Comparison of ENCODE assay signal across 12 cellular contexts in the genomic region with DNA sequence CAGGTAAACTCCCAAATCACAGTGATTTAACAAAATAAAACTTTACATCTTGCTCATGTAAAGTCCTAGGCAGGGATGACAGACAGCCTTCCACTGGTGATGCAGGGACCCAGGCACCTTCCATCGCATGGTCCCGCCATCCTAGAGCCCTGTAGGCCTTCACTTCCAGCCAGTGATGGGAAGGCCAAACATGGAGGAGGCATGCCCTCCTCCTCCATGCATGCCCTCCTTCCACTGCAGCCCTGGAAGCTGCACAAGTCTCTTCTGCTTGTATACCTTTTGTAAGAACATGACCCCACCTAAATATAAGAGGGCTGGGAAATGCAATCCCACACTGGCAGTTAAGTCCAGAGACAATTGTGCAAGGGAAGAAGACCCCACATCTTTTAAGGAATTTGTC. TPM values are rescaled to one million over a fixed set of nuclear protein-coding genes. Genes with fewer than 3 reads are reported as not detected.
DNase-seq lines count a peak whose midpoint lies in the region; ATAC-seq, FAIRE-seq and TF ChIP-seq lines count a peak whose summit lies in the region.
"Not testable (repeated sequence)": the region's sequence is repeated elsewhere in the genome, so short reads cannot be mapped to it uniquely, and the experiment has no call there.
"Had no signal": no experiment of that assay in that cellular context is flagged by ENCODE, and none has a peak within 500 bp of the region (broad histone marks: within the 10 kb centered on the region; RNA-seq: fewer than 3 reads in every experiment).

No MANE protein-coding gene starts in this region.

- not testable (repeated sequence) for H3K27ac ChIP-seq in A549; K562 (ENCODE audit: extremely low read depth, low read depth, low read length)

- peak; percentile 82 for FAIRE-seq in A549 (lab: Jason Lieb, UNC)
- peak; percentile 9 for FAIRE-seq in GM12892 (lab: Jason Lieb, UNC)
- not testable (repeated sequence) for FAIRE-seq in K562 (lab: Jason Lieb, UNC)

- not testable (repeated sequence) for H3K9me3 Mint-ChIP-seq in WTC11

- intact Hi-C loops in K562 (cut with micrococcal nuclease); cardiac septum (cut with DNase I): not testable (repeated sequence)

- not testable (repeated sequence) for TF ChIP-seq CTCF in A549 (IDR thresholded peaks at IDR 0.05); WTC11 (IDR thresholded peaks at IDR 0.05); K562 (IDR thresholded peaks at IDR 0.05 in 2 of 3, conservative IDR thresholded peaks at IDR 0.05 in 1 of 3; ENCODE audit: insufficient read depth in 2 of 3, low read depth in 1 of 3, low read length in 3 of 3)

- H3K27me3 ChIP-seq in K562 (ENCODE audit: control insufficient read depth in 2 of 2, insufficient read depth in 2 of 2, low read length in 2 of 2): not testable (repeated sequence)

- not testable (repeated sequence) for TF ChIP-seq RAD21 in A549 (conservative IDR thresholded peaks at IDR 0.05 in 1 of 2, IDR thresholded peaks at IDR 0.05 in 1 of 2); K562 (CRISPR knock-in tag; conservative IDR thresholded peaks at IDR 0.05 in 1 of 2, IDR thresholded peaks at IDR 0.05 in 1 of 2)

- CTCF ChIA-PET in A549 (lab: Yijun Ruan, JAX); WTC11 (lab: Charles Lee); K562 (lab: Yijun Ruan, JAX; ENCODE audit: low intra/inter-chr PET ratio): not testable (repeated sequence)

- POLR2A ChIA-PET in A549 (lab: Yijun Ruan, JAX); WTC11 (lab: Charles Lee); K562 (lab: Yijun Ruan, JAX): not testable (repeated sequence)

- in situ Hi-C loops in K562 (cut with MboI): not testable (repeated sequence)

- not testable (repeated sequence) for H3K9me3 ChIP-seq in A549; K562 (replicated peaks; ENCODE audit: control insufficient read depth, insufficient read depth, low read depth, low read length)

- not testable (repeated sequence) for H3K4me3 ChIP-seq in A549, K562

- not testable (repeated sequence) for H3K79me2 ChIP-seq in K562 (ENCODE audit: control insufficient read depth, insufficient read depth, low read length)

- not testable (repeated sequence) for TF ChIP-seq EP300 in A549 (IDR thresholded peaks at IDR 0.05); K562 (IDR thresholded peaks at IDR 0.05; ENCODE audit: low read length)

- no CpG with 5 or more reads among the region's 2 CpGs for WGBS in A549 (ENCODE audit: missing lambda C conversion rate)
- no CpG with 5 or more reads among the region's 2 CpGs for WGBS in K562 (ENCODE audit: insufficient coverage, low coverage, missing lambda C conversion rate)

- not testable (repeated sequence) for H3K4me1 Mint-ChIP-seq in WTC11

- not testable (repeated sequence) for TF ChIP-seq POLR2A in A549 (IDR thresholded peaks at IDR 0.05; ENCODE audit: low read length); GM12892 (IDR thresholded peaks at IDR 0.05; ENCODE audit: low read depth, low read length); K562 (conservative IDR thresholded peaks at IDR 0.05)

- H3K4me1 ChIP-seq in A549; K562 (replicated peaks in 1 of 2; ENCODE audit: control insufficient read depth in 2 of 2, insufficient read depth in 2 of 2, low read length in 2 of 2): not testable (repeated sequence)

- H3K36me3 ChIP-seq in K562 (ENCODE audit: control insufficient read depth, insufficient read depth, low read length): not testable (repeated sequence)

- H3K27me3 Mint-ChIP-seq in WTC11 (ENCODE audit: low read depth): not testable (repeated sequence)

- not testable (repeated sequence) for H2AFZ ChIP-seq in K562 (ENCODE audit: low read depth, low read length)

- H3K9ac ChIP-seq in K562 (ENCODE audit: insufficient read depth in 1 of 2, low read depth in 2 of 2, low read length in 2 of 2): not testable (repeated sequence)

- not testable (repeated sequence) for BruUV-seq in K562 (replicated peaks; lab: Mats Ljungman, UMichigan)

- not testable (repeated sequence) for H3K27ac Mint-ChIP-seq in WTC11

- not testable (repeated sequence) for H3K4me2 ChIP-seq in A549; K562 (ENCODE audit: insufficient read depth, low read length)

- not testable (repeated sequence) for H3K36me3 Mint-ChIP-seq in WTC11

- not testable (repeated sequence) for H3K9me1 ChIP-seq in K562 (ENCODE audit: control insufficient read depth, insufficient read depth, low read length)

- H3K4me3 Mint-ChIP-seq in WTC11: not testable (repeated sequence)

- not testable (repeated sequence) for DNase-seq in A549 (ENCODE audit: low read depth in 1 of 2, low spot score in 1 of 2); GM12892 (ENCODE audit: insufficient read length); WTC11 (ENCODE audit: low spot score); K562 (ENCODE audit: extremely low read depth in 1 of 4, low spot score in 3 of 4)
- DNase-seq in cardiac septum (ENCODE audit: low spot score): peak; percentile 44

- peak in 1 of 2 experiments; percentile 29; a peak in 1 of 6 replicates for ATAC-seq in A549
- ATAC-seq in WTC11: peak; percentile 82
- 0 out of 3 replicates have a peak, but pooled peaks have one; percentile 21 for ATAC-seq in K562

- not testable (repeated sequence) for H4K20me1 ChIP-seq in K562 (replicated peaks; ENCODE audit: control insufficient read depth, insufficient read depth, low read length)

RNA-seq across cellular contexts. Expression of gene OR2A1, which starts 2.5 kb away (rescaled TPM):
- polyA plus RNA-seq in A549 (2011; rRNA removed) (not detected in 2 replicates), A549 (2017; fragmentation: RNase III; extraction: RNeasy Plus Mini Kit Qiagen cat#74134 plus additional on column Dnase treatment) (not detected in 3 replicates), K562 (2011; rRNA removed) (not detected in 2 replicates), K562 (2014; fragmentation: Illumina TruSeq; extraction: Trizol) (not detected in 2 replicates), K562 (2014; fragmentation: Nextera tagmentation; extraction: Ambion mirVana) (not detected), K562 (2014; rRNA removed) (not detected in 2 replicates)
- not detected in 2 replicates for polyA plus RNA-seq in A549 (2012; cell fraction: cytosol; rRNA removed)
- not detected in 2 replicates for polyA plus RNA-seq in A549 (2012; cell fraction: nucleus; rRNA removed)
- polyA minus RNA-seq in A549 (2011; rRNA and poly(A)+ RNA removed): 0.04 TPM in 1 of 2 replicates, not detected in the other
- polyA plus RNA-seq in GM12892 (2012; ENCODE audit: missing spikeins): 0.08 TPM
- total RNA-seq in WTC11 (2021) (0.15 to 0.27 TPM in 2 of 3 replicates, not detected in the other), K562 (2014; rRNA removed) (not detected in 2 replicates), K562 (2014; rRNA removed; fragmentation: Illumina TruSeq; extraction: Trizol) (not detected in 2 replicates), K562 (2015; rRNA removed; fragmentation: Illumina TruSeq; extraction: Trizol) (not detected in 2 replicates), K562 (2021) (not detected in 2 replicates), cardiac septum (0.19 TPM)
- not detected in 2 replicates for total RNA-seq in K562 (2011; cell fraction: chromatin; rRNA removed; ENCODE audit: low replicate concordance)
- not detected in 2 replicates for total RNA-seq in K562 (2011; cell fraction: nucleolus; rRNA removed)
- total RNA-seq in K562 (2011; cell fraction: nucleoplasm; rRNA removed): not detected in 2 replicates
- polyA plus RNA-seq in K562 (2011; cell fraction: cytosol; rRNA removed): not detected in 2 replicates
- not detected in 2 replicates for polyA plus RNA-seq in K562 (2011; cell fraction: nucleus; rRNA removed)
- 0.01 TPM in 1 of 2 replicates, not detected in the other for polyA plus RNA-seq in K562 (2012)
- not detected in 2 replicates for polyA minus RNA-seq in K562 (2011; rRNA and poly(A)+ RNA removed)
- not detected in 2 replicates for polyA minus RNA-seq in K562 (2011; cell fraction: cytosol; rRNA and poly(A)+ RNA removed)
- polyA minus RNA-seq in K562 (2011; cell fraction: nucleus; rRNA and poly(A)+ RNA removed): not detected in 2 replicates
- total RNA-seq: A172; CD4-positive, alpha-beta memory T cell; CD4-positive, CD25-positive, alpha-beta regulatory T cell; CD8-positive, alpha-beta memory T cell; G401 had no signal
- polyA plus RNA-seq: AG04450; CD14-positive monocyte; CD8-positive, alpha-beta memory T cell had no signal

RNA-seq across cellular contexts. Expression of gene CTAGE8, which starts 40.6 kb away (rescaled TPM):
- polyA plus RNA-seq in A549 (2011; rRNA removed): 0.06 TPM in 1 of 2 replicates, not detected in the other
- polyA plus RNA-seq in A549 (2012; cell fraction: cytosol; rRNA removed): not detected in 2 replicates
- not detected in 2 replicates for polyA plus RNA-seq in A549 (2012; cell fraction: nucleus; rRNA removed)
- not detected in 3 replicates for polyA plus RNA-seq in A549 (2017; fragmentation: RNase III; extraction: RNeasy Plus Mini Kit Qiagen cat#74134 plus additional on column Dnase treatment)
- not detected in 2 replicates for polyA minus RNA-seq in A549 (2011; rRNA and poly(A)+ RNA removed)
- polyA plus RNA-seq in GM12892 (2012; ENCODE audit: missing spikeins): not detected
- total RNA-seq in WTC11 (2021): 5.6 to 8.4 TPM (median 7.9 TPM) in 3 replicates
- total RNA-seq in K562 (2011; cell fraction: chromatin; rRNA removed; ENCODE audit: low replicate concordance): not detected in 2 replicates
- total RNA-seq in K562 (2011; cell fraction: nucleolus; rRNA removed): not detected in 2 replicates
- not detected in 2 replicates for total RNA-seq in K562 (2011; cell fraction: nucleoplasm; rRNA removed)
- total RNA-seq in K562 (2014; rRNA removed): not detected in 2 replicates
- total RNA-seq in K562 (2014; rRNA removed; fragmentation: Illumina TruSeq; extraction: Trizol): not detected in 2 replicates
- total RNA-seq in K562 (2015; rRNA removed; fragmentation: Illumina TruSeq; extraction: Trizol): 0.04 TPM in 1 of 2 replicates, not detected in the other
- 0.11 TPM in 1 of 2 replicates, not detected in the other for total RNA-seq in K562 (2021)
- 0.04 TPM in 1 of 2 replicates, not detected in the other for polyA plus RNA-seq in K562 (2011; rRNA removed)
- polyA plus RNA-seq in K562 (2011; cell fraction: cytosol; rRNA removed): 0.04 and 0.09 TPM in 2 replicates
- 0.38 and 0.61 TPM in 2 replicates for polyA plus RNA-seq in K562 (2011; cell fraction: nucleus; rRNA removed)
- 0.05 and 0.17 TPM in 2 replicates for polyA plus RNA-seq in K562 (2012)
- not detected in 2 replicates for polyA plus RNA-seq in K562 (2014; fragmentation: Illumina TruSeq; extraction: Trizol)
- polyA plus RNA-seq in K562 (2014; fragmentation: Nextera tagmentation; extraction: Ambion mirVana): not detected
- polyA plus RNA-seq in K562 (2014; rRNA removed): not detected in 2 replicates
- 0.14 and 0.24 TPM in 2 replicates for polyA minus RNA-seq in K562 (2011; rRNA and poly(A)+ RNA removed)
- polyA minus RNA-seq in K562 (2011; cell fraction: cytosol; rRNA and poly(A)+ RNA removed): not detected in 2 replicates
- polyA minus RNA-seq in K562 (2011; cell fraction: nucleus; rRNA and poly(A)+ RNA removed): 0.44 TPM in 1 of 2 replicates, not detected in the other
- not detected for total RNA-seq in cardiac septum
- total RNA-seq: A172; CD4-positive, CD25-positive, alpha-beta regulatory T cell; G401 had no signal
- polyA plus RNA-seq: CD14-positive monocyte had no signal

RNA-seq across cellular contexts. Expression of gene OR2A7, which starts 45.1 kb away (rescaled TPM):
- polyA plus RNA-seq in A549 (2011; rRNA removed) (not detected in 2 replicates), A549 (2017; fragmentation: RNase III; extraction: RNeasy Plus Mini Kit Qiagen cat#74134 plus additional on column Dnase treatment) (not detected in 3 replicates), K562 (2011; rRNA removed) (0.06 and 0.08 TPM in 2 replicates), K562 (2014; fragmentation: Illumina TruSeq; extraction: Trizol) (not detected in 2 replicates), K562 (2014; fragmentation: Nextera tagmentation; extraction: Ambion mirVana) (under 1 TPM; 0.03 to 0.10 TPM), K562 (2014; rRNA removed) (not detected in 2 replicates)
- polyA plus RNA-seq in A549 (2012; cell fraction: cytosol; rRNA removed): not detected in 2 replicates
- polyA plus RNA-seq in A549 (2012; cell fraction: nucleus; rRNA removed): not detected in 2 replicates
- not detected in 2 replicates for polyA minus RNA-seq in A549 (2011; rRNA and poly(A)+ RNA removed)
- not detected for polyA plus RNA-seq in GM12892 (2012; ENCODE audit: missing spikeins)
- total RNA-seq in WTC11 (2021) (6.3 to 9.9 TPM (median 9.4 TPM) in 3 replicates), K562 (2014; rRNA removed) (not detected in 2 replicates), K562 (2014; rRNA removed; fragmentation: Illumina TruSeq; extraction: Trizol) (not detected in 2 replicates), K562 (2015; rRNA removed; fragmentation: Illumina TruSeq; extraction: Trizol) (not detected in 2 replicates), K562 (2021) (not detected in 2 replicates), cardiac septum (not detected)
- not detected in 2 replicates for total RNA-seq in K562 (2011; cell fraction: chromatin; rRNA removed; ENCODE audit: low replicate concordance)
- not detected in 2 replicates for total RNA-seq in K562 (2011; cell fraction: nucleolus; rRNA removed)
- total RNA-seq in K562 (2011; cell fraction: nucleoplasm; rRNA removed): not detected in 2 replicates
- 0.24 TPM in 1 of 2 replicates, not detected in the other for polyA plus RNA-seq in K562 (2011; cell fraction: cytosol; rRNA removed)
- 0.07 TPM in 1 of 2 replicates, not detected in the other for polyA plus RNA-seq in K562 (2011; cell fraction: nucleus; rRNA removed)
- polyA plus RNA-seq in K562 (2012): 0.11 and 0.18 TPM in 2 replicates
- not detected in 2 replicates for polyA minus RNA-seq in K562 (2011; rRNA and poly(A)+ RNA removed)
- not detected in 2 replicates for polyA minus RNA-seq in K562 (2011; cell fraction: cytosol; rRNA and poly(A)+ RNA removed)
- not detected in 2 replicates for polyA minus RNA-seq in K562 (2011; cell fraction: nucleus; rRNA and poly(A)+ RNA removed)
- total RNA-seq: A172, G401 had no signal
- polyA plus RNA-seq: AG04450, CD14-positive monocyte had no signal

RNA-seq across cellular contexts. Expression of gene ARHGEF5, which starts 45.5 kb away (rescaled TPM):
- polyA plus RNA-seq in A549 (2011; rRNA removed) (2.3 and 2.8 TPM in 2 replicates), A549 (2017; fragmentation: RNase III; extraction: RNeasy Plus Mini Kit Qiagen cat#74134 plus additional on column Dnase treatment) (2.1 to 2.6 TPM (median 2.5 TPM) in 3 replicates), K562 (2011; rRNA removed) (0.26 and 0.34 TPM in 2 replicates), K562 (2014; fragmentation: Illumina TruSeq; extraction: Trizol) (0.10 and 0.12 TPM in 2 replicates), K562 (2014; fragmentation: Nextera tagmentation; extraction: Ambion mirVana) (under 1 TPM in 1 of 2 experiments, not detected in 1; 0.03 TPM), K562 (2014; rRNA removed) (0.03 and 0.12 TPM in 2 replicates)
- 0.91 and 1.1 TPM in 2 replicates for polyA plus RNA-seq in A549 (2012; cell fraction: cytosol; rRNA removed)
- 1.1 and 1.4 TPM in 2 replicates for polyA plus RNA-seq in A549 (2012; cell fraction: nucleus; rRNA removed)
- 6.6 and 7.1 TPM in 2 replicates for polyA minus RNA-seq in A549 (2011; rRNA and poly(A)+ RNA removed)
- polyA plus RNA-seq in GM12892 (2012; ENCODE audit: missing spikeins): 0.28 TPM
- total RNA-seq in WTC11 (2021) (80.1 to 115 TPM (median 104 TPM) in 3 replicates), K562 (2014; rRNA removed) (0.04 and 0.09 TPM in 2 replicates), K562 (2014; rRNA removed; fragmentation: Illumina TruSeq; extraction: Trizol) (0.18 TPM in 1 of 2 replicates, not detected in the other), K562 (2015; rRNA removed; fragmentation: Illumina TruSeq; extraction: Trizol) (0.07 and 0.11 TPM in 2 replicates), K562 (2021) (0.29 and 0.49 TPM in 2 replicates), cardiac septum (0.89 TPM)
- total RNA-seq in K562 (2011; cell fraction: chromatin; rRNA removed; ENCODE audit: low replicate concordance): 0.46 TPM in 1 of 2 replicates, not detected in the other
- total RNA-seq in K562 (2011; cell fraction: nucleolus; rRNA removed): 0.33 TPM in 1 of 2 replicates, not detected in the other
- not detected in 2 replicates for total RNA-seq in K562 (2011; cell fraction: nucleoplasm; rRNA removed)
- 0.31 and 0.75 TPM in 2 replicates for polyA plus RNA-seq in K562 (2011; cell fraction: cytosol; rRNA removed)
- polyA plus RNA-seq in K562 (2011; cell fraction: nucleus; rRNA removed): 0.34 and 1.1 TPM in 2 replicates
- polyA plus RNA-seq in K562 (2012): 0.17 and 0.30 TPM in 2 replicates
- 0.36 and 0.74 TPM in 2 replicates for polyA minus RNA-seq in K562 (2011; rRNA and poly(A)+ RNA removed)
- polyA minus RNA-seq in K562 (2011; cell fraction: cytosol; rRNA and poly(A)+ RNA removed): not detected in 2 replicates
- polyA minus RNA-seq in K562 (2011; cell fraction: nucleus; rRNA and poly(A)+ RNA removed): 0.11 and 0.81 TPM in 2 replicates
- total RNA-seq: A172, G401 had no signal
